Comparison of ENCODE assay signal across 1 cellular context in the genomic region with DNA sequence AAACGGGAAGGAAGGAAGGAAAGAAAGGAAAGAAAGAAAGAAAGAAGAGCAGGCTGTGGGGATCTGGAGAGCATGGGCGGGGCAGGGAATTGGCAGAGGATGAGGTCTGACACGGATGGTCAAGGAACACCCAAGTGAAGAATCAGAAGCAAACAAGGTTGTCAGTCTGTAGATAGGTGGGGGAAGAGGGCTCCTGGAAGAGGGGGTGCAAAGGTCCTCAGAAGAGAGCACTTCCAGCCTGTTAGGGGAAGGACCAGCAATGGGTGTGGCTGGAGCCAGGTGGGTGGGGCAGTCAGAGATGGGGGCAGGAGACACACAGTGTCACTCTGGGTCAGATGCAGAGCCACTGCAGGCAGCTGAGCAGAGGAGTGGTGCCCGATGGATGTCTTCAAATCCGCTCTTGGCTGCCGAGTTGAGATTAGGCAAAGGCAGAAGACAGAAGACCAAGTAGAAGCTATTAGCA.
TF ChIP-seq lines count a peak whose summit lies in the region.

No MANE protein-coding gene starts in this region.

TF ChIP-seq in K562, 482 proteins besides CTCF, POLR2A, EP300 and RAD21 (continued from another document and continues in another):
- TF ChIP-seq, protein P1, sequence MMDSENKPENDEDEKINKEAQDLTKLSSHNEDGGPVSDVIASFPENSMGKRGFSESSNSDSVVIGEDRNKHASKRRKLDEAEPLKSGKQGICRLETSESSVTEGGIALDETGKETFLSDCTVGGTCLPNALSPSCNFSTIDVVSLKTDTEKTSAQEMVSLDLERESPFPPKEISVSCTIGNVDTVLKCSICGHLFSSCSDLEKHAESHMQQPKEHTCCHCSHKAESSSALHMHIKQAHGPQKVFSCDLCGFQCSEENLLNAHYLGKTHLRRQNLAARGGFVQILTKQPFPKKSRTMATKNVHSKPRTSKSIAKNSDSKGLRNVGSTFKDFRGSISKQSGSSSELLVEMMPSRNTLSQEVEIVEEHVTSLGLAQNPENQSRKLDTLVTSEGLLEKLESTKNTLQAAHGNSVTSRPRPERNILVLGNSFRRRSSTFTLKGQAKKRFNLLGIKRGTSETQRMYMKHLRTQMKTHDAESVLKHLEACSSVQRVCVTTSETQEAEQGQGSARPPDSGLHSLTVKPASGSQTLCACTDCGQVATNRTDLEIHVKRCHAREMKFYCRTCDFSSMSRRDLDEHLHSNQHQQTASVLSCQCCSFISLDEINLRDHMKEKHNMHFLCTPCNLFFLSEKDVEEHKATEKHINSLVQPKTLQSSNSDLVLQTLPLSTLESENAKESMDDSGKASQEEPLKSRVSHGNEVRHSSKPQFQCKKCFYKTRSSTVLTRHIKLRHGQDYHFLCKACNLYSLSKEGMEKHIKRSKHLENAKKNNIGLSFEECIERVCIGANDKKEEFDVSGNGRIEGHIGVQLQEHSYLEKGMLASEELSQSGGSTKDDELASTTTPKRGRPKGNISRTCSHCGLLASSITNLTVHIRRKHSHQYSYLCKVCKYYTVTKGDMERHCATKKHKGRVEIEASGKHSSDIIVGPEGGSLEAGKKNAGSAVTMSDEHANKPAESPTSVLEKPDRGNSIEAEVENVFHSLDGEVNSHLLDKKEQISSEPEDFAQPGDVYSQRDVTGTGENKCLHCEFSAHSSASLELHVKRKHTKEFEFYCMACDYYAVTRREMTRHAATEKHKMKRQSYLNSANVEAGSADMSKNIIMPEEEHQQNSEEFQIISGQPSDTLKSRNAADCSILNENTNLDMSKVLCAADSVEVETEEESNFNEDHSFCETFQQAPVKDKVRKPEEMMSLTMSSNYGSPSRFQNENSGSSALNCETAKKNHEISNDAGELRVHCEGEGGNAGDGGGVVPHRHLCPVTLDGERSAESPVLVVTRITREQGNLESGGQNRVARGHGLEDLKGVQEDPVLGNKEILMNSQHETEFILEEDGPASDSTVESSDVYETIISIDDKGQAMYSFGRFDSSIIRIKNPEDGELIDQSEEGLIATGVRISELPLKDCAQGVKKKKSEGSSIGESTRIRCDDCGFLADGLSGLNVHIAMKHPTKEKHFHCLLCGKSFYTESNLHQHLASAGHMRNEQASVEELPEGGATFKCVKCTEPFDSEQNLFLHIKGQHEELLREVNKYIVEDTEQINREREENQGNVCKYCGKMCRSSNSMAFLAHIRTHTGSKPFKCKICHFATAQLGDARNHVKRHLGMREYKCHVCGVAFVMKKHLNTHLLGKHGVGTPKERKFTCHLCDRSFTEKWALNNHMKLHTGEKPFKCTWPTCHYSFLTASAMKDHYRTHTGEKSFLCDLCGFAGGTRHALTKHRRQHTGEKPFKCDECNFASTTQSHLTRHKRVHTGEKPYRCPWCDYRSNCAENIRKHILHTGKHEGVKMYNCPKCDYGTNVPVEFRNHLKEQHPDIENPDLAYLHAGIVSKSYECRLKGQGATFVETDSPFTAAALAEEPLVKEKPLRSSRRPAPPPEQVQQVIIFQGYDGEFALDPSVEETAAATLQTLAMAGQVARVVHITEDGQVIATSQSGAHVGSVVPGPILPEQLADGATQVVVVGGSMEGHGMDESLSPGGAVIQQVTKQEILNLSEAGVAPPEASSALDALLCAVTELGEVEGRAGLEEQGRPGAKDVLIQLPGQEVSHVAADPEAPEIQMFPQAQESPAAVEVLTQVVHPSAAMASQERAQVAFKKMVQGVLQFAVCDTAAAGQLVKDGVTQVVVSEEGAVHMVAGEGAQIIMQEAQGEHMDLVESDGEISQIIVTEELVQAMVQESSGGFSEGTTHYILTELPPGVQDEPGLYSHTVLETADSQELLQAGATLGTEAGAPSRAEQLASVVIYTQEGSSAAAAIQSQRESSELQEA (IDR thresholded peaks at IDR 0.05; ENCODE audit: low read depth) = peak; percentile 26; the same call in 1 of the 2 replicates
- TF ChIP-seq ZNF431 (CRISPR knock-in tag; IDR thresholded peaks at IDR 0.05) = no peak
- TF ChIP-seq WHSC1 (IDR thresholded peaks at IDR 0.05; ENCODE audit: low read length) = no peak
- TF ChIP-seq MAFK (IDR thresholded peaks at IDR 0.05; ENCODE audit: low read length) = no peak
- TF ChIP-seq POLR2B (IDR thresholded peaks at IDR 0.05; ENCODE audit: low read depth, partially characterized antibody) = peak; percentile 36
- peak; percentile 62; the same call in 1 of the 2 replicates for TF ChIP-seq POLR2AphosphoS5 (IDR thresholded peaks at IDR 0.05; ENCODE audit: control insufficient read depth, insufficient read depth, low read depth, low read length)
- 0 out of 2 replicates have a peak, but pooled peaks have one; percentile 72 for TF ChIP-seq RREB1 (CRISPR knock-in tag; IDR thresholded peaks at IDR 0.05)
- 0 out of 2 replicates have a peak, but pooled peaks have one; percentile 34 for TF ChIP-seq POLR2AphosphoS2 (IDR thresholded peaks at IDR 0.05; ENCODE audit: low read length)
- 0 out of 2 replicates have a peak, but pooled peaks have one; percentile 6 for TF ChIP-seq FOXM1 (IDR thresholded peaks at IDR 0.05; ENCODE audit: low read depth)
- TF ChIP-seq FOXM1 (CRISPR knock-in tag; IDR thresholded peaks at IDR 0.05; ENCODE audit: low read depth) = no peak
- TF ChIP-seq ZBTB17 (CRISPR knock-in tag; IDR thresholded peaks at IDR 0.05) = 0 out of 2 replicates have a peak, but pooled peaks have one; percentile 62
- TF ChIP-seq, protein P2, sequence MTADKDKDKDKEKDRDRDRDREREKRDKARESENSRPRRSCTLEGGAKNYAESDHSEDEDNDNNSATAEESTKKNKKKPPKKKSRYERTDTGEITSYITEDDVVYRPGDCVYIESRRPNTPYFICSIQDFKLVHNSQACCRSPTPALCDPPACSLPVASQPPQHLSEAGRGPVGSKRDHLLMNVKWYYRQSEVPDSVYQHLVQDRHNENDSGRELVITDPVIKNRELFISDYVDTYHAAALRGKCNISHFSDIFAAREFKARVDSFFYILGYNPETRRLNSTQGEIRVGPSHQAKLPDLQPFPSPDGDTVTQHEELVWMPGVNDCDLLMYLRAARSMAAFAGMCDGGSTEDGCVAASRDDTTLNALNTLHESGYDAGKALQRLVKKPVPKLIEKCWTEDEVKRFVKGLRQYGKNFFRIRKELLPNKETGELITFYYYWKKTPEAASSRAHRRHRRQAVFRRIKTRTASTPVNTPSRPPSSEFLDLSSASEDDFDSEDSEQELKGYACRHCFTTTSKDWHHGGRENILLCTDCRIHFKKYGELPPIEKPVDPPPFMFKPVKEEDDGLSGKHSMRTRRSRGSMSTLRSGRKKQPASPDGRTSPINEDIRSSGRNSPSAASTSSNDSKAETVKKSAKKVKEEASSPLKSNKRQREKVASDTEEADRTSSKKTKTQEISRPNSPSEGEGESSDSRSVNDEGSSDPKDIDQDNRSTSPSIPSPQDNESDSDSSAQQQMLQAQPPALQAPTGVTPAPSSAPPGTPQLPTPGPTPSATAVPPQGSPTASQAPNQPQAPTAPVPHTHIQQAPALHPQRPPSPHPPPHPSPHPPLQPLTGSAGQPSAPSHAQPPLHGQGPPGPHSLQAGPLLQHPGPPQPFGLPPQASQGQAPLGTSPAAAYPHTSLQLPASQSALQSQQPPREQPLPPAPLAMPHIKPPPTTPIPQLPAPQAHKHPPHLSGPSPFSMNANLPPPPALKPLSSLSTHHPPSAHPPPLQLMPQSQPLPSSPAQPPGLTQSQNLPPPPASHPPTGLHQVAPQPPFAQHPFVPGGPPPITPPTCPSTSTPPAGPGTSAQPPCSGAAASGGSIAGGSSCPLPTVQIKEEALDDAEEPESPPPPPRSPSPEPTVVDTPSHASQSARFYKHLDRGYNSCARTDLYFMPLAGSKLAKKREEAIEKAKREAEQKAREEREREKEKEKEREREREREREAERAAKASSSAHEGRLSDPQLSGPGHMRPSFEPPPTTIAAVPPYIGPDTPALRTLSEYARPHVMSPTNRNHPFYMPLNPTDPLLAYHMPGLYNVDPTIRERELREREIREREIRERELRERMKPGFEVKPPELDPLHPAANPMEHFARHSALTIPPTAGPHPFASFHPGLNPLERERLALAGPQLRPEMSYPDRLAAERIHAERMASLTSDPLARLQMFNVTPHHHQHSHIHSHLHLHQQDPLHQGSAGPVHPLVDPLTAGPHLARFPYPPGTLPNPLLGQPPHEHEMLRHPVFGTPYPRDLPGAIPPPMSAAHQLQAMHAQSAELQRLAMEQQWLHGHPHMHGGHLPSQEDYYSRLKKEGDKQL (CRISPR knock-in tag; IDR thresholded peaks at IDR 0.05; ENCODE audit: borderline replicate concordance) = no peak
- TF ChIP-seq ARID1B (IDR thresholded peaks at IDR 0.05) = peak; percentile 74
- TF ChIP-seq OTX1 (CRISPR knock-in tag; IDR thresholded peaks at IDR 0.05) = 0 out of 2 replicates have a peak, but pooled peaks have one; percentile 55
- TF ChIP-seq E2F6 (IDR thresholded peaks at IDR 0.05; ENCODE audit: borderline replicate concordance in 1 of 2, extremely low read depth in 1 of 2, insufficient read depth in 1 of 2, insufficient read length in 1 of 2, low read depth in 1 of 2, low read length in 1 of 2, poor library complexity in 1 of 2, severe bottlenecking in 1 of 2) = no peak
- no peak for TF ChIP-seq PHF21A (IDR thresholded peaks at IDR 0.05; ENCODE audit: borderline replicate concordance, low read depth)
- TF ChIP-seq STAT5A (IDR thresholded peaks at IDR 0.05; ENCODE audit: borderline replicate concordance, low read length) = peak; percentile 55; the same call in 1 of the 2 replicates
- TF ChIP-seq CXXC5 (CRISPR knock-in tag; IDR thresholded peaks at IDR 0.05) = 0 out of 2 replicates have a peak, but pooled peaks have one; percentile 30
- peak; percentile 66; the same call in 1 of the 2 replicates for TF ChIP-seq KLF13 (tag; IDR thresholded peaks at IDR 0.05; ENCODE audit: borderline replicate concordance, low read depth)
- no peak for TF ChIP-seq HNRNPUL1 (IDR thresholded peaks at IDR 0.05; ENCODE audit: low read length)
- TF ChIP-seq ZNF436 (CRISPR knock-in tag; IDR thresholded peaks at IDR 0.05) = no peak
- TF ChIP-seq ZEB2 (IDR thresholded peaks at IDR 0.05) = peak; percentile 78
- TF ChIP-seq, protein P3, sequence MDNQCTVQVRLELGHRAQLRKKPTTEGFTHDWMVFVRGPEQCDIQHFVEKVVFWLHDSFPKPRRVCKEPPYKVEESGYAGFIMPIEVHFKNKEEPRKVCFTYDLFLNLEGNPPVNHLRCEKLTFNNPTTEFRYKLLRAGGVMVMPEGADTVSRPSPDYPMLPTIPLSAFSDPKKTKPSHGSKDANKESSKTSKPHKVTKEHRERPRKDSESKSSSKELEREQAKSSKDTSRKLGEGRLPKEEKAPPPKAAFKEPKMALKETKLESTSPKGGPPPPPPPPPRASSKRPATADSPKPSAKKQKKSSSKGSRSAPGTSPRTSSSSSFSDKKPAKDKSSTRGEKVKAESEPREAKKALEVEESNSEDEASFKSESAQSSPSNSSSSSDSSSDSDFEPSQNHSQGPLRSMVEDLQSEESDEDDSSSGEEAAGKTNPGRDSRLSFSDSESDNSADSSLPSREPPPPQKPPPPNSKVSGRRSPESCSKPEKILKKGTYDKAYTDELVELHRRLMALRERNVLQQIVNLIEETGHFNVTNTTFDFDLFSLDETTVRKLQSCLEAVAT (IDR thresholded peaks at IDR 0.05) = peak in 1 of 2 experiments; percentile 25; a peak in 1 of 4 replicates
- TF ChIP-seq HDGF (IDR thresholded peaks at IDR 0.05) = no peak; the same call in 1 of the 2 replicates
- TF ChIP-seq MEIS2 (IDR thresholded peaks at IDR 0.05; ENCODE audit: partially characterized antibody) = peak; percentile 59
- peak; percentile 61; the same call in 1 of the 2 replicates for TF ChIP-seq TAL1 (IDR thresholded peaks at IDR 0.05)
- TF ChIP-seq ETV6 (IDR thresholded peaks at IDR 0.05; ENCODE audit: borderline replicate concordance in 1 of 2, low read depth in 2 of 2, low read length in 1 of 2) = peak in 1 of 2 experiments; percentile 44; a peak in 1 of 4 replicates
- TF ChIP-seq ETV6 (CRISPR knock-in tag; IDR thresholded peaks at IDR 0.05; ENCODE audit: borderline replicate concordance) = no peak
- peak; percentile 54; the same call in 1 of the 2 replicates for TF ChIP-seq PML (IDR thresholded peaks at IDR 0.05; ENCODE audit: low read length)
- TF ChIP-seq HMBOX1 (IDR thresholded peaks at IDR 0.05) = peak; percentile 36; the same call in 1 of the 2 replicates
